Comparison of ENCODE assay signal across 20 cellular contexts in the genomic region with DNA sequence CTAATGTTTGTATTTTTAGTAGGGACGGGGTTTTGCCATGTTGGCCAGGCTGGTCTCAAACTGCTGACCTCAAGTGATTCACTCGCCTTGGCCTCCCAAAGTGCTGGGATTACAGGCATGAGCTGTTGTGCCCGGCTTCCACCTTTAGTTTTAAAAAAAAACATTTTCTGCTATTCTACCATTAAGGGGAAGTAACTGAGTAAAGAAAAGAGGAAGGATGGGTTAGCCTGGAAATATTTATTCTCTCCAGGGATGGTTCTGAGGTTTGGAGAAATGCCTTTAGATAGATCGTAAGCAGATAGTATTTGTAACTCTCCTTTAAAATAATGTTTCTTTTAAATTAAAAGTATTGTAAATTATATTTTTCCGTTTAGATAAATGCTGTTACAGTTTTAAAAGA. TPM values are rescaled to one million over a fixed set of nuclear protein-coding genes. Genes with fewer than 3 reads are reported as not detected.
DNase-seq lines count a peak whose midpoint lies in the region; ATAC-seq and TF ChIP-seq lines count a peak whose summit lies in the region.
"Had no signal": no experiment of that assay in that cellular context is flagged by ENCODE, and none has a peak within 500 bp of the region (broad histone marks: within the 10 kb centered on the region; RNA-seq: fewer than 3 reads in every experiment).

No MANE protein-coding gene starts in this region.

- no peak overlapping the region for H2AFZ ChIP-seq in mammary epithelial cell (ENCODE audit: low read depth, low read length)

- no peak for TF ChIP-seq POLR2A in body of pancreas (IDR thresholded peaks at IDR 0.05)

- H4K20me1 ChIP-seq in mammary epithelial cell (ENCODE audit: insufficient read depth, low read length), result no peaks in the 10 kb centered on the region

- H3K36me3 ChIP-seq in mammary epithelial cell (ENCODE audit: insufficient read depth, low read length), result peaks cover 28% of the 10 kb centered on the region
- H3K36me3 ChIP-seq in body of pancreas (replicated peaks in 1 of 2; ENCODE audit: insufficient read depth in 1 of 2, low read depth in 2 of 2), result peaks cover 0 to 9% of the 10 kb centered on the region in 2 donors

- dilution Hi-C loops in mammary epithelial cell (cut with HindIII; ENCODE audit: low sequenced_read_pairs), result no loop called here

- no peaks in the 10 kb centered on the region for H3K27me3 ChIP-seq in mammary epithelial cell (ENCODE audit: insufficient read depth, low read length)
- no peaks in the 10 kb centered on the region for H3K27me3 ChIP-seq in body of pancreas
- H3K27me3 ChIP-seq: heart right ventricle, right lobe of liver, testis had no signal

- CTCF ChIA-PET in RWPE1 (lab: Yijun Ruan, JAX) (no interaction called here), mammary epithelial cell (lab: Charles Lee; ENCODE audit: low non-redundant PET) (no interaction called here)

- intact Hi-C loops in mammary epithelial cell (cut with micrococcal nuclease) (no loop called here), Right ventricle myocardium superior (cut with DNase I) (no loop called here), body of pancreas (cut with DNase I) (no loop called here)

- in situ Hi-C loops in mammary epithelial cell (cut with MboI; ENCODE audit: low sequenced_read_pairs in 2 of 2), result loop anchor here in 1 of 2 donors (25.0 kb wide), 1 partner anchor 749 kb away; no protein-coding TSS in a partner anchor

- H3K9me3 ChIP-seq in mammary epithelial cell (replicated peaks; ENCODE audit: insufficient read depth, low read length), result no peaks in the 10 kb centered on the region
- H3K9me3 ChIP-seq in body of pancreas, result no peaks in the 10 kb centered on the region
- H3K9me3 ChIP-seq: heart right ventricle, right lobe of liver, SK-N-SH, testis had no signal

- no peak overlapping the region for H3K4me3 ChIP-seq in mammary epithelial cell (replicated peaks in 1 of 3; ENCODE audit: insufficient read depth in 1 of 3, low read depth in 2 of 3, low read length in 3 of 3)
- no peak overlapping the region for H3K4me3 ChIP-seq in body of pancreas
- H3K4me3 ChIP-seq: heart right ventricle, right lobe of liver, testis had no signal

- H3K9ac ChIP-seq in mammary epithelial cell (ENCODE audit: insufficient read depth, low read length), result no peak overlapping the region
- H3K9ac ChIP-seq: SK-N-SH had no signal

- peaks cover 24% of the 10 kb centered on the region for H3K4me1 ChIP-seq in mammary epithelial cell (ENCODE audit: insufficient read depth, low read length)
- H3K4me1 ChIP-seq in body of pancreas, result peaks cover 25% of the 10 kb centered on the region

- no peak for ATAC-seq in GM18873 (IDR thresholded peaks at IDR 0.05; ENCODE audit: low FRiP score, unreplicated experiment)
- ATAC-seq in Right ventricle myocardium superior (ENCODE audit: poor library complexity), result no peak
- ATAC-seq in body of pancreas, result no peak
- ATAC-seq: activated CD8-positive, alpha-beta memory T cell treated with anti-CD3 and anti-CD28 coated beads, Interleukin-2, amount 10 ng/mL, durations not matched to agents 7 days and 5 days; esophagus mucosa; heart right ventricle; right lobe of liver had no signal

- peak; percentile 17 for DNase-seq in KG1 (lab: John Stamatoyannopoulos, UW)
- no peak for DNase-seq in RWPE1 (ENCODE audit: low spot score)
- DNase-seq in mammary epithelial cell, result no peak
- DNase-seq in smooth muscle cell of the brain vasculature (ENCODE audit: low read depth, low spot score), result peak; percentile 24
- no peak for DNase-seq in Right ventricle myocardium superior
- no peak for DNase-seq in body of pancreas
- DNase-seq: activated CD8-positive, alpha-beta memory T cell treated with anti-CD3 and anti-CD28 coated beads, Interleukin-2, amount 10 ng/mL, durations not matched to agents 7 days and 5 days; activated effector memory CD4-positive, alpha-beta T cell treated with anti-CD3 and anti-CD28 coated beads, Interleukin-2, amount 50 U/mL, for 16 hours; aorta; CD4-positive, alpha-beta T cell; dermis blood vessel endothelial cell; heart right ventricle; NCI-H1105 treated with DMSO at 0.1 percent for 48 hours; right lobe of liver; SK-N-SH; stimulated activated CD4-positive, alpha-beta T cell treated with anti-CD3 and anti-CD28 coated beads, Interleukin-2, amount 100 ng/mL, for 48 hours; testis; WERI-Rb-1 had no signal

- WGBS in mammary epithelial cell (ENCODE audit: low coverage, missing lambda C conversion rate), result 85% methylated on average over 5 of the region's 5 CpGs
- 58 to 67% methylated on average over 5 of the region's 5 CpGs for whole genome bisulfite sequencing in body of pancreas, 2 donors

- H3K27ac ChIP-seq in RWPE1, result peak overlapping the region; percentile 100
- H3K27ac ChIP-seq in mammary epithelial cell (ENCODE audit: insufficient read depth, low read depth, low read length), result peak overlapping the region; percentile 0
- no peak overlapping the region for H3K27ac ChIP-seq in body of pancreas
- H3K27ac ChIP-seq: right lobe of liver, testis, WERI-Rb-1 had no signal

- TF ChIP-seq CTCF in RWPE1 (conservative IDR thresholded peaks at IDR 0.05; ENCODE audit: low read depth) (no peak), mammary epithelial cell (conservative IDR thresholded peaks at IDR 0.05 in 1 of 2, IDR thresholded peaks at IDR 0.05 in 1 of 2; ENCODE audit: extremely low read depth in 1 of 2, insufficient read depth in 1 of 2, low read depth in 1 of 2, low read length in 2 of 2) (no peak), body of pancreas (IDR thresholded peaks at IDR 0.05) (no peak)

- peaks cover 46% of the 10 kb centered on the region for H3K79me2 ChIP-seq in mammary epithelial cell (ENCODE audit: insufficient read depth, low read length)

- no TSS peak for BruUV-seq in mammary epithelial cell (replicated peaks; lab: Mats Ljungman, UMichigan)

- POLR2A ChIA-PET in RWPE1 (lab: Yijun Ruan, JAX; ENCODE audit: low non-redundant PET), result no interaction called here

- H3K4me2 ChIP-seq in mammary epithelial cell (ENCODE audit: insufficient read depth, low read depth, low read length), result no peak overlapping the region
- H3K4me2 ChIP-seq: SK-N-SH had no signal

RNA-seq across cellular contexts. Expression of a gene that starts 3.2 kb away (rescaled TPM):
- total RNA-seq in mammary epithelial cell, result 10 to 100 TPM; 21.3 to 21.4 TPM
- polyA plus RNA-seq in mammary epithelial cell, result 4.1 TPM
- 7.6 TPM for polyA minus RNA-seq in mammary epithelial cell
- 6.0 TPM for total RNA-seq in Right ventricle myocardium superior
- 1 to 10 TPM; 3.4 to 3.6 TPM for total RNA-seq in body of pancreas

Comparison
In these comparisons a context has a peak if more than half of its experiments do, and no peak if none do; other contexts are left out.
1. DNase-seq: peak in KG1 (single experiment) and smooth muscle cell of the brain vasculature (single experiment); none in RWPE1 (single experiment), mammary epithelial cell (single experiment), Right ventricle myocardium superior (single experiment) and body of pancreas (0 of 4).
2. H3K27ac ChIP-seq: peak in RWPE1 (single experiment) and mammary epithelial cell (single experiment); none in body of pancreas (0 of 4).